8 cellular contexts compared by ENCODE assay signal in the genomic region with DNA sequence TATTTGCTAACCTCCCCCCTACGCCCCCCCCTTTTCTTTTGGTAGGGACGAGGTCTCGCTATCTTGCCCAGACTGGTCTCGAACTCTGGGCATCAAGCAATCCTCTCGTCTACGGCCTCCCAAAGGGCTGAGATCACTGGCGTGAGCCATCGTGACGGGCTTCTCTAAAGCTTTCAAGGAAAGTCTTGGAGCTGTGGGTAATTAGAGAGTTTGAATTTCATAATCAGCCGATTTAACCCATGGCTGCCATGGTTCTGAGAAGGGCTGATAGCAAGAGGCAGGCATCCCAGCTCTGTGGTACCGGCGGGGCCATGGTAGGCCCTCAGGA. TPM values are rescaled to one million over a fixed set of nuclear protein-coding genes. Genes with fewer than 3 reads are reported as not detected.
DNase-seq lines count a peak whose midpoint lies in the region; ATAC-seq, FAIRE-seq and TF ChIP-seq lines count a peak whose summit lies in the region.

No MANE protein-coding gene starts in this region.

- no peak overlapping the region for H2AFZ ChIP-seq in keratinocyte (ENCODE audit: control insufficient read depth, low read length)

- peaks cover 12% of the 10 kb centered on the region for H3K79me2 ChIP-seq in keratinocyte (ENCODE audit: control insufficient read depth, insufficient read depth, low read length)

- H3K36me3 Mint-ChIP-seq in activated CD4-positive, alpha-beta T cell treated with anti-CD3 and anti-CD28 coated beads, Interleukin-2, amount 10 ng/mL, durations not matched to agents 7 days and 5 days (ENCODE audit: low read depth): peaks cover 3% of the 10 kb centered on the region
- H3K36me3 Mint-ChIP-seq in activated naive CD4-positive, alpha-beta T cell treated with anti-CD3 and anti-CD28 coated beads, Interleukin-2, amount 50 U/mL, for 72 hours: peaks cover 0 to 4% of the 10 kb centered on the region in 2 donors

- H3K9ac ChIP-seq in keratinocyte (ENCODE audit: control insufficient read depth, extremely low read depth, insufficient read depth, low read length) (no peak overlapping the region), subcutaneous abdominal adipose tissue (ENCODE audit: low read length in 5 of 5) (no peak overlapping the region)

- H3K27ac ChIP-seq in keratinocyte (ENCODE audit: control insufficient read depth, insufficient read depth, low read length): no peak overlapping the region
- peak overlapping the region; percentile 86 for H3K27ac ChIP-seq in subcutaneous abdominal adipose tissue (ENCODE audit: low read depth, low read length)

- H3K4me3 Mint-ChIP-seq in activated CD4-positive, alpha-beta T cell treated with anti-CD3 and anti-CD28 coated beads, Interleukin-2, amount 10 ng/mL, durations not matched to agents 7 days and 5 days: peak overlapping the region; percentile 68

- CTCF ChIA-PET in activated CD4-positive, alpha-beta T cell treated with anti-CD3 and anti-CD28 coated beads, Interleukin-2, amount 10 ng/mL, durations not matched to agents 7 days and 5 days (lab: Charles Lee): interaction anchor here (0.5 to 3.1 kb wide), 8 partner anchors 9 to 125 kb away, joined by 3 to 19 read pairs (median 4); a partner anchor contains a TSS
- CTCF ChIA-PET in GM10248 (lab: Yijun Ruan, JAX): interaction anchor here (0.6 to 4.3 kb wide), 11 partner anchors 9 to 102 kb away, joined by 3 to 51 read pairs (median 5); a partner anchor contains a TSS

- dilution Hi-C loops in keratinocyte (cut with MboI; ENCODE audit: extremely low pct_ligation_motif_present, low sequenced_read_pairs): no loop called here

- H3K27me3 ChIP-seq in keratinocyte (ENCODE audit: control insufficient read depth, extremely low read depth, insufficient read depth, low read length): no peaks in the 10 kb centered on the region
- H3K27me3 ChIP-seq in subcutaneous abdominal adipose tissue (ENCODE audit: control insufficient read depth in 5 of 5, insufficient read depth in 4 of 5, low read length in 5 of 5): no peaks in the 10 kb centered on the region

- H4K20me1 ChIP-seq in keratinocyte (ENCODE audit: control insufficient read depth, extremely low read depth, insufficient read depth, low read length): no peaks in the 10 kb centered on the region

- H3K4me3 ChIP-seq in keratinocyte (ENCODE audit: control insufficient read depth in 2 of 3, extremely low read depth in 1 of 3, insufficient read depth in 2 of 3, low read depth in 1 of 3, low read length in 3 of 3): no peak overlapping the region
- H3K4me3 ChIP-seq in subcutaneous abdominal adipose tissue (ENCODE audit: low read depth in 1 of 5, low read length in 5 of 5): peak overlapping the region in 2 of 5 donors; percentile 22 to 28

- H3K4me1 Mint-ChIP-seq in activated CD4-positive, alpha-beta T cell treated with anti-CD3 and anti-CD28 coated beads, Interleukin-2, amount 10 ng/mL, durations not matched to agents 7 days and 5 days: peaks cover 42% of the 10 kb centered on the region

- no peaks in the 10 kb centered on the region for H3K9me3 Mint-ChIP-seq in activated CD4-positive, alpha-beta T cell treated with anti-CD3 and anti-CD28 coated beads, Interleukin-2, amount 10 ng/mL, durations not matched to agents 7 days and 5 days
- no peaks in the 10 kb centered on the region for H3K9me3 Mint-ChIP-seq in activated naive CD4-positive, alpha-beta T cell treated with anti-CD3 and anti-CD28 coated beads, Interleukin-2, amount 50 U/mL, for 72 hours

- no peak for DNase-seq in activated CD4-positive, alpha-beta T cell treated with anti-CD3 and anti-CD28 coated beads, Interleukin-2, amount 10 ng/mL, durations not matched to agents 7 days and 5 days
- DNase-seq in activated CD4-positive, alpha-beta T cell treated with anti-CD3 and anti-CD28 coated beads for 48 hours: no peak
- no peak for DNase-seq in activated naive CD4-positive, alpha-beta T cell treated with anti-CD3 and anti-CD28 coated beads, Interleukin-2, amount 50 U/mL, for 72 hours (ENCODE audit: low spot score in 2 of 2)
- DNase-seq in keratinocyte (ENCODE audit: low read depth, low spot score) (no peak), KBM-7 (no peak), GM10248 (ENCODE audit: extremely low spot score) (no peak)

- in situ Hi-C loops in KBM-7 (cut with MboI; ENCODE audit: low pct_unique_long_range_greater_than_20kb, low sequenced_read_pairs): no loop called here

- POLR2A ChIA-PET in activated CD4-positive, alpha-beta T cell treated with anti-CD3 and anti-CD28 coated beads, Interleukin-2, amount 10 ng/mL, durations not matched to agents 7 days and 5 days (lab: Charles Lee): interaction anchor here (0.6 to 0.7 kb wide), 2 partner anchors 37 to 546 kb away, joined by 3 to 10 read pairs; a partner anchor contains a TSS
- POLR2A ChIA-PET in GM10248 (lab: Yijun Ruan, JAX): no interaction called here

- ATAC-seq in activated naive CD4-positive, alpha-beta T cell treated with anti-CD3 and anti-CD28 coated beads, Interleukin-2, amount 50 U/mL, for 72 hours: no peak
- no peak for ATAC-seq in HG03460 (IDR thresholded peaks at IDR 0.05; ENCODE audit: unreplicated experiment)

- TF ChIP-seq CTCF in keratinocyte (optimal IDR thresholded peaks at IDR 0.05 in 1 of 3, IDR thresholded peaks at IDR 0.05 in 1 of 3, conservative IDR thresholded peaks at IDR 0.05 in 1 of 3; ENCODE audit: extremely low read depth in 1 of 3, insufficient read depth in 2 of 3, low read length in 3 of 3) (no peak), GM10248 (IDR thresholded peaks at IDR 0.05; ENCODE audit: control extremely low read depth, extremely low read depth, low read depth, missing control alignments) (no peak)

- H3K9me1 ChIP-seq in keratinocyte (ENCODE audit: control insufficient read depth, extremely low read depth, insufficient read depth, low read length): peaks cover 3% of the 10 kb centered on the region

- H3K36me3 ChIP-seq in keratinocyte (ENCODE audit: control insufficient read depth in 2 of 2, extremely low read depth in 1 of 2, insufficient read depth in 2 of 2, low read length in 2 of 2): no peaks in the 10 kb centered on the region
- H3K36me3 ChIP-seq in subcutaneous abdominal adipose tissue (ENCODE audit: control insufficient read depth in 5 of 5, insufficient read depth in 5 of 5, low read length in 5 of 5): peaks cover 0 to 6% (median 2%) of the 10 kb centered on the region in 5 donors

- no peak for FAIRE-seq in keratinocyte (lab: Jason Lieb, UNC)

- no peak overlapping the region for H3K27ac Mint-ChIP-seq in activated CD4-positive, alpha-beta T cell treated with anti-CD3 and anti-CD28 coated beads, Interleukin-2, amount 10 ng/mL, durations not matched to agents 7 days and 5 days
- peak overlapping the region; percentile 16 to 57 for H3K27ac Mint-ChIP-seq in activated naive CD4-positive, alpha-beta T cell treated with anti-CD3 and anti-CD28 coated beads, Interleukin-2, amount 50 U/mL, for 72 hours

- peaks cover 32% of the 10 kb centered on the region for H3K4me1 ChIP-seq in keratinocyte (ENCODE audit: control insufficient read depth, extremely low read depth, insufficient read depth, low read length)
- peaks cover 3 to 51% (median 38%) of the 10 kb centered on the region in 5 donors for H3K4me1 ChIP-seq in subcutaneous abdominal adipose tissue (ENCODE audit: control insufficient read depth in 5 of 5, insufficient read depth in 5 of 5, low read length in 5 of 5)

- no peaks in the 10 kb centered on the region for H3K27me3 Mint-ChIP-seq in activated CD4-positive, alpha-beta T cell treated with anti-CD3 and anti-CD28 coated beads, Interleukin-2, amount 10 ng/mL, durations not matched to agents 7 days and 5 days

- H3K4me2 ChIP-seq in keratinocyte (ENCODE audit: control insufficient read depth, extremely low read depth, insufficient read depth, low read depth, low read length): peak overlapping the region; percentile 39

- no peaks in the 10 kb centered on the region for H3K9me3 ChIP-seq in keratinocyte (ENCODE audit: control insufficient read depth, low read depth, low read length)
- no peaks in the 10 kb centered on the region for H3K9me3 ChIP-seq in subcutaneous abdominal adipose tissue (ENCODE audit: control insufficient read depth in 5 of 5, low read length in 5 of 5)

RNA-seq across cellular contexts. Expression of a gene that starts 0.7 kb away (rescaled TPM):
- 10 to 100 TPM in 1 of 2 experiments, 1 to 10 TPM in 1; 9.3 to 10.1 TPM for total RNA-seq in activated CD4-positive, alpha-beta T cell treated with anti-CD3 and anti-CD28 coated beads, Interleukin-2, amount 10 ng/mL, durations not matched to agents 7 days and 5 days
- total RNA-seq in activated naive CD4-positive, alpha-beta T cell treated with anti-CD3 and anti-CD28 coated beads, Interleukin-2, amount 50 U/mL, for 72 hours: 10 to 100 TPM; 10.4 to 10.5 TPM
- polyA plus RNA-seq in keratinocyte: 4.1 to 11.2 TPM (median 8.7 TPM) in 3 replicates
- polyA plus RNA-seq in keratinocyte (2011; ENCODE audit: low read depth): 1.3 TPM
- polyA plus RNA-seq in keratinocyte (2011; cell fraction: cytosol; rRNA removed): 5.4 and 16.0 TPM in 2 replicates
- 4.7 and 6.7 TPM in 2 replicates for polyA plus RNA-seq in keratinocyte (2011; cell fraction: nucleus; rRNA removed)
- polyA plus RNA-seq in keratinocyte (2012; ENCODE audit: low replicate concordance): 6.0 and 12.8 TPM in 2 replicates
- polyA minus RNA-seq in keratinocyte: 5.0 to 9.3 TPM (median 7.3 TPM) in 3 replicates
- polyA minus RNA-seq in keratinocyte (2011; cell fraction: cytosol; rRNA and poly(A)+ RNA removed): 29.9 TPM
- polyA minus RNA-seq in keratinocyte (2011; cell fraction: nucleus; rRNA and poly(A)+ RNA removed): 6.6 and 7.1 TPM in 2 replicates

RNA-seq across cellular contexts. Expression of a gene that starts 1.8 kb away (rescaled TPM):
- total RNA-seq in activated CD4-positive, alpha-beta T cell treated with anti-CD3 and anti-CD28 coated beads, Interleukin-2, amount 10 ng/mL, durations not matched to agents 7 days and 5 days: 10 to 100 TPM; 79.5 to 80.8 TPM
- total RNA-seq in activated naive CD4-positive, alpha-beta T cell treated with anti-CD3 and anti-CD28 coated beads, Interleukin-2, amount 50 U/mL, for 72 hours: 100 to 1,000 TPM in 1 of 2 donors, 10 to 100 TPM in 1; 70.2 to 100 TPM
- 49.2 to 63.7 TPM (median 59.6 TPM) in 3 replicates for polyA plus RNA-seq in keratinocyte
- 22.3 TPM for polyA plus RNA-seq in keratinocyte (2011; ENCODE audit: low read depth)
- polyA plus RNA-seq in keratinocyte (2011; cell fraction: cytosol; rRNA removed): 38.9 and 50.4 TPM in 2 replicates
- 20.5 and 21.4 TPM in 2 replicates for polyA plus RNA-seq in keratinocyte (2011; cell fraction: nucleus; rRNA removed)
- 51.2 and 60.5 TPM in 2 replicates for polyA plus RNA-seq in keratinocyte (2012; ENCODE audit: low replicate concordance)
- 10.4 to 18.1 TPM (median 15.6 TPM) in 3 replicates for polyA minus RNA-seq in keratinocyte
- polyA minus RNA-seq in keratinocyte (2011; cell fraction: cytosol; rRNA and poly(A)+ RNA removed): 43.7 TPM
- 2.7 and 7.0 TPM in 2 replicates for polyA minus RNA-seq in keratinocyte (2011; cell fraction: nucleus; rRNA and poly(A)+ RNA removed)

RNA-seq across cellular contexts. Expression of a gene that starts 5.5 kb away (rescaled TPM):
- 10 to 100 TPM; 39.5 to 45.3 TPM for total RNA-seq in activated CD4-positive, alpha-beta T cell treated with anti-CD3 and anti-CD28 coated beads, Interleukin-2, amount 10 ng/mL, durations not matched to agents 7 days and 5 days
- total RNA-seq in activated naive CD4-positive, alpha-beta T cell treated with anti-CD3 and anti-CD28 coated beads, Interleukin-2, amount 50 U/mL, for 72 hours: 10 to 100 TPM; 30.0 to 39.7 TPM
- 59.4 to 75.4 TPM (median 62.8 TPM) in 3 replicates for polyA plus RNA-seq in keratinocyte
- polyA plus RNA-seq in keratinocyte (2011; ENCODE audit: low read depth): 98.4 TPM
- polyA plus RNA-seq in keratinocyte (2011; cell fraction: cytosol; rRNA removed): 53.1 and 66.9 TPM in 2 replicates
- 42.5 and 44.9 TPM in 2 replicates for polyA plus RNA-seq in keratinocyte (2011; cell fraction: nucleus; rRNA removed)
- polyA plus RNA-seq in keratinocyte (2012; ENCODE audit: low replicate concordance): 53.8 and 90.6 TPM in 2 replicates
- polyA minus RNA-seq in keratinocyte: 16.9 to 30.2 TPM (median 19.6 TPM) in 3 replicates
- 26.1 TPM for polyA minus RNA-seq in keratinocyte (2011; cell fraction: cytosol; rRNA and poly(A)+ RNA removed)
- 6.9 and 13.9 TPM in 2 replicates for polyA minus RNA-seq in keratinocyte (2011; cell fraction: nucleus; rRNA and poly(A)+ RNA removed)

RNA-seq across cellular contexts. Expression of a gene that starts 22.2 kb away (rescaled TPM):
- 1 to 10 TPM; 1.7 to 1.9 TPM for total RNA-seq in activated CD4-positive, alpha-beta T cell treated with anti-CD3 and anti-CD28 coated beads, Interleukin-2, amount 10 ng/mL, durations not matched to agents 7 days and 5 days
- 10 to 100 TPM in 1 of 2 donors, 1 to 10 TPM in 1; 8.4 to 13.7 TPM for total RNA-seq in activated naive CD4-positive, alpha-beta T cell treated with anti-CD3 and anti-CD28 coated beads, Interleukin-2, amount 50 U/mL, for 72 hours
- polyA plus RNA-seq in keratinocyte: 0.30 to 0.41 TPM (median 0.39 TPM) in 3 replicates
- 0.14 TPM for polyA plus RNA-seq in keratinocyte (2011; ENCODE audit: low read depth)
- polyA plus RNA-seq in keratinocyte (2011; cell fraction: cytosol; rRNA removed): 0.16 TPM in 2 replicates
- 1.4 and 1.6 TPM in 2 replicates for polyA plus RNA-seq in keratinocyte (2011; cell fraction: nucleus; rRNA removed)
- polyA plus RNA-seq in keratinocyte (2012; ENCODE audit: low replicate concordance): 0.26 and 0.32 TPM in 2 replicates
- 0.16 to 0.89 TPM (median 0.67 TPM) in 3 replicates for polyA minus RNA-seq in keratinocyte
- polyA minus RNA-seq in keratinocyte (2011; cell fraction: cytosol; rRNA and poly(A)+ RNA removed): not detected
- polyA minus RNA-seq in keratinocyte (2011; cell fraction: nucleus; rRNA and poly(A)+ RNA removed): 0.32 and 0.85 TPM in 2 replicates

RNA-seq across cellular contexts. Expression of a gene that starts 30.8 kb away (rescaled TPM):
- 10 to 100 TPM; 16.4 to 17.5 TPM for total RNA-seq in activated CD4-positive, alpha-beta T cell treated with anti-CD3 and anti-CD28 coated beads, Interleukin-2, amount 10 ng/mL, durations not matched to agents 7 days and 5 days
- total RNA-seq in activated naive CD4-positive, alpha-beta T cell treated with anti-CD3 and anti-CD28 coated beads, Interleukin-2, amount 50 U/mL, for 72 hours: 1 to 10 TPM; 4.5 to 7.2 TPM
- 1.1 to 2.7 TPM (median 1.6 TPM) in 3 replicates for polyA plus RNA-seq in keratinocyte
- polyA plus RNA-seq in keratinocyte (2011; ENCODE audit: low read depth): 1.1 TPM
- polyA plus RNA-seq in keratinocyte (2011; cell fraction: cytosol; rRNA removed): 0.32 and 0.70 TPM in 2 replicates
- polyA plus RNA-seq in keratinocyte (2011; cell fraction: nucleus; rRNA removed): 8.1 and 9.2 TPM in 2 replicates
- 1.9 and 3.0 TPM in 2 replicates for polyA plus RNA-seq in keratinocyte (2012; ENCODE audit: low replicate concordance)
- polyA minus RNA-seq in keratinocyte: 1.3 to 2.8 TPM (median 1.9 TPM) in 3 replicates
- 2.1 TPM for polyA minus RNA-seq in keratinocyte (2011; cell fraction: cytosol; rRNA and poly(A)+ RNA removed)
- 4.0 and 4.8 TPM in 2 replicates for polyA minus RNA-seq in keratinocyte (2011; cell fraction: nucleus; rRNA and poly(A)+ RNA removed)
